Comparison of ENCODE assay signal across 30 cellular contexts in genomic region chr12:68416350-68416749, GRCh38.
"Had no signal": no experiment of that assay in that cellular context is flagged by ENCODE, and none has a peak within 500 bp of the region (broad histone marks: within the 10 kb centered on the region; RNA-seq: fewer than 3 reads in every experiment).

No MANE protein-coding gene starts in this region.

- H3K27ac Mint-ChIP-seq: activated CD4-positive, alpha-beta memory T cell treated with anti-CD3 and anti-CD28 coated beads for 36 hours; activated CD4-positive, alpha-beta T cell treated with anti-CD3 and anti-CD28 coated beads, Interleukin-2, amount 10 ng/mL, durations not matched to agents 7 days and 5 days; activated naive CD8-positive, alpha-beta T cell treated with anti-CD3 and anti-CD28 coated beads, Interleukin-2, amount 50 U/mL, for 24 hours had no signal

- H3K4me1 ChIP-seq: SJCRH30 had no signal

- H3K4me3 Mint-ChIP-seq: activated CD4-positive, alpha-beta memory T cell treated with anti-CD3 and anti-CD28 coated beads for 36 hours; activated CD4-positive, alpha-beta T cell treated with anti-CD3 and anti-CD28 coated beads, Interleukin-2, amount 10 ng/mL, durations not matched to agents 7 days and 5 days; activated naive CD8-positive, alpha-beta T cell treated with anti-CD3 and anti-CD28 coated beads, Interleukin-2, amount 50 U/mL, for 24 hours; activated T-cell treated with anti-CD3 and anti-CD28 coated beads, Interleukin-2, amount 50 U/mL, for 4 hours; brain had no signal

- H3K4me3 ChIP-seq: Peyer's patch, SJCRH30 had no signal

- H3K27ac ChIP-seq: Peyer's patch, RWPE1, SJCRH30, VCaP had no signal

- ATAC-seq: activated naive CD4-positive, alpha-beta T cell treated with anti-CD3 and anti-CD28 coated beads, Interleukin-2, amount 50 U/mL, for 72 hours; activated naive CD8-positive, alpha-beta T cell treated with anti-CD3 and anti-CD28 coated beads, Interleukin-2, amount 50 U/mL, for 24 hours; activated T-cell treated with anti-CD3 and anti-CD28 coated beads, Interleukin-2, amount 50 U/mL, for 4 hours had no signal

- H3K27me3 Mint-ChIP-seq: activated CD4-positive, alpha-beta memory T cell treated with anti-CD3 and anti-CD28 coated beads for 36 hours; activated CD4-positive, alpha-beta T cell treated with anti-CD3 and anti-CD28 coated beads, Interleukin-2, amount 10 ng/mL, durations not matched to agents 7 days and 5 days; activated naive CD8-positive, alpha-beta T cell treated with anti-CD3 and anti-CD28 coated beads, Interleukin-2, amount 50 U/mL, for 24 hours had no signal

- DNase-seq: activated CD4-positive, alpha-beta memory T cell treated with anti-CD3 and anti-CD28 coated beads for 36 hours; activated CD4-positive, alpha-beta T cell treated with anti-CD3 and anti-CD28 coated beads, Interleukin-2, amount 10 ng/mL, durations not matched to agents 7 days and 5 days; activated CD4-positive, CD25-positive, alpha-beta regulatory T cell; activated CD8-positive, alpha-beta memory T cell treated with anti-CD3 and anti-CD28 coated beads for 24 hours; activated effector memory CD4-positive, alpha-beta T cell treated with anti-CD3 and anti-CD28 coated beads, Interleukin-2, amount 50 U/mL, for 16 hours; activated naive CD4-positive, alpha-beta T cell treated with Interleukin-2 at 50 U/mL for 16 hours; activated naive CD8-positive, alpha-beta T cell treated with anti-CD3 and anti-CD28 coated beads, Interleukin-2, amount 50 U/mL, for 24 hours; activated T-cell treated with anti-CD3 and anti-CD28 coated beads, Interleukin-2, amount 50 U/mL, for 4 hours; amniotic stem cell; KG1; MV-4-11; NCI-H1092 treated with DMSO at 0.1 percent for 48 hours; NCI-H1417 treated with DMSO at 0.1 percent for 48 hours; NCI-H1694; NCI-H2029; NCI-H2107; NCI-H345; NCI-H510A treated with DMSO at 0.1 percent for 48 hours; NCI-H69; NK-92 treated with Interleukin-12 subunit alpha and Interleukin-12 subunit beta, amount 100 ng/mL, for 24 hours; OCI-M1; Peyer's patch; Right ventricle myocardium superior; SJCRH30; SK-N-SH; T-helper 1 cell had no signal

- H3K36me3 Mint-ChIP-seq: activated CD4-positive, alpha-beta memory T cell treated with anti-CD3 and anti-CD28 coated beads for 36 hours; brain had no signal

- H3K9me3 ChIP-seq: Peyer's patch, SJCRH30, SK-N-SH had no signal

- H3K36me3 ChIP-seq: Peyer's patch, SJCRH30 had no signal

- H3K9ac ChIP-seq: SK-N-SH had no signal

- H3K27me3 ChIP-seq: Peyer's patch, SJCRH30 had no signal

- H3K4me2 ChIP-seq: SK-N-SH had no signal

- H3K9me3 Mint-ChIP-seq: activated CD4-positive, alpha-beta memory T cell treated with anti-CD3 and anti-CD28 coated beads for 36 hours; activated naive CD4-positive, alpha-beta T cell treated with anti-CD3 and anti-CD28 coated beads, Interleukin-2, amount 50 U/mL, for 72 hours; activated naive CD8-positive, alpha-beta T cell treated with anti-CD3 and anti-CD28 coated beads, Interleukin-2, amount 50 U/mL, for 24 hours; activated T-cell treated with anti-CD3 and anti-CD28 coated beads, Interleukin-2, amount 50 U/mL, for 4 hours; brain had no signal
